In genomic region chr5:159496773-159497172, GRCh38 we compare ENCODE assay signal across 8 cellular contexts.
"Had no signal": no experiment of that assay in that cellular context is flagged by ENCODE, and none has a peak within 500 bp of the region (broad histone marks: within the 10 kb centered on the region; RNA-seq: fewer than 3 reads in every experiment).

No MANE protein-coding gene starts in this region.

- H3K4me2 ChIP-seq: KMS-11 had no signal

- ATAC-seq: HepG2 had no signal

- H3K27me3 Mint-ChIP-seq: IgD-negative memory B cell had no signal

- DNase-seq: GOT3, H7, HCEC 1CT, KBM-7 had no signal

- H3K27ac ChIP-seq: HL-60, KMS-11 had no signal

- H3K27ac Mint-ChIP-seq: IgD-negative memory B cell had no signal

- H3K9ac ChIP-seq: KMS-11 had no signal
